Comparison of ENCODE assay signal across 1 cellular context in the genomic region with DNA sequence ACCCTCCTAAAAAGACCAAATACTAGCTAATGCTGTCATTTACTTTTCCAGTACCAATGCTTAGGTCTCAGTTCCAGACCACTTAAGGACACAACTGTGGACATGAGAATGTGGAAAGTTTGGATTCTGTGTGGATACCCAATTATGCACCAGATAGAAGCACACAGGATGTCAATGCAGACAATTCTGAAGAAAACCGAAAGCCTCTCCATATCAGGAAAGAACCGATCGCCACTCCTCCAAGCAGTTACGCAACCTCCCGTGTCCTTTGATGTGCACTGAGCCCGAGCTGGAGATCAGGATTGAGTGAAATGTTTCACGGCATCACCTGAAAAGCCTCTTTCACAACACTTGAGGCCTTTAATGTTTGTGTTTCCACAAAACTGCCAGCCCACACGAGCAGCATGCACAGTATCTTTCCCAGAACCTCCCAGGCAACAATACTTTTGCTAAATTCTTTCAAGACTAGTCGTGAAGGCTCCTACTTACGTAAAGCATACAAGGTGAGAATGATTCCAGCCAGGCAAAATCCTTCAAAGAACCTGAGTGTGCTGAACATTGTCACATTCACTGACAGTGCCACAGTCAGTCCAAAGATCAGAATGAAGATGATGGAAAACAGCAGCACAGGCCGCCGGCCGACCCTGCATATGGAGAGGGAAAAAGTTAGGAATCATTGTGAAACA.
TF ChIP-seq lines count a peak whose summit lies in the region.

No MANE protein-coding gene starts in this region.

TF ChIP-seq in HepG2, 621 proteins besides CTCF, POLR2A, EP300 and RAD21 (continued from another document and continues in another):
- TF ChIP-seq, protein P1, sequence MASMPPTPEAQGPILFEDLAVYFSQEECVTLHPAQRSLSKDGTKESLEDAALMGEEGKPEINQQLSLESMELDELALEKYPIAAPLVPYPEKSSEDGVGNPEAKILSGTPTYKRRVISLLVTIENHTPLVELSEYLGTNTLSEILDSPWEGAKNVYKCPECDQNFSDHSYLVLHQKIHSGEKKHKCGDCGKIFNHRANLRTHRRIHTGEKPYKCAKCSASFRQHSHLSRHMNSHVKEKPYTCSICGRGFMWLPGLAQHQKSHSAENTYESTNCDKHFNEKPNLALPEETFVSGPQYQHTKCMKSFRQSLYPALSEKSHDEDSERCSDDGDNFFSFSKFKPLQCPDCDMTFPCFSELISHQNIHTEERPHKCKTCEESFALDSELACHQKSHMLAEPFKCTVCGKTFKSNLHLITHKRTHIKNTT (CRISPR knock-in tag; IDR thresholded peaks at IDR 0.05): no peak
- TF ChIP-seq PPARG (CRISPR knock-in tag; conservative IDR thresholded peaks at IDR 0.05) (peak; percentile 92), ZNF138 (CRISPR knock-in tag; IDR thresholded peaks at IDR 0.05; ENCODE audit: low read depth) (0 out of 2 replicates have a peak, but pooled peaks have one; percentile 70), ZNF333 (CRISPR knock-in tag; IDR thresholded peaks at IDR 0.05; ENCODE audit: borderline replicate concordance) (no peak), RBM22 (optimal IDR thresholded peaks at IDR 0.05; ENCODE audit: low read length) (no peak), ELF1 (CRISPR knock-in tag; IDR thresholded peaks at IDR 0.05) (peak; percentile 67), MEF2D (CRISPR knock-in tag; IDR thresholded peaks at IDR 0.05) (peak; percentile 98), ZNF446 (CRISPR knock-in tag; IDR thresholded peaks at IDR 0.05) (no peak), ZNF17 (CRISPR knock-in tag; IDR thresholded peaks at IDR 0.05) (no peak), NAIF1 (CRISPR knock-in tag; IDR thresholded peaks at IDR 0.05; ENCODE audit: borderline replicate concordance) (peak; percentile 87), ONECUT2 (CRISPR knock-in tag; IDR thresholded peaks at IDR 0.05) (peak; percentile 86), SKI (IDR thresholded peaks at IDR 0.05; ENCODE audit: partially characterized antibody) (peak; percentile 60), AKAP8 (CRISPR knock-in tag; IDR thresholded peaks at IDR 0.05) (peak; percentile 90), CEBPB (IDR thresholded peaks at IDR 0.05; ENCODE audit: borderline replicate concordance, low read depth, low read length) (peak; percentile 100), NKX3-1 (CRISPR knock-in tag; IDR thresholded peaks at IDR 0.05) (peak; percentile 47; the same call in 1 of the 2 replicates), SP140L (CRISPR knock-in tag; IDR thresholded peaks at IDR 0.05; ENCODE audit: borderline replicate concordance) (peak; percentile 97)
- TF ChIP-seq, protein P2, sequence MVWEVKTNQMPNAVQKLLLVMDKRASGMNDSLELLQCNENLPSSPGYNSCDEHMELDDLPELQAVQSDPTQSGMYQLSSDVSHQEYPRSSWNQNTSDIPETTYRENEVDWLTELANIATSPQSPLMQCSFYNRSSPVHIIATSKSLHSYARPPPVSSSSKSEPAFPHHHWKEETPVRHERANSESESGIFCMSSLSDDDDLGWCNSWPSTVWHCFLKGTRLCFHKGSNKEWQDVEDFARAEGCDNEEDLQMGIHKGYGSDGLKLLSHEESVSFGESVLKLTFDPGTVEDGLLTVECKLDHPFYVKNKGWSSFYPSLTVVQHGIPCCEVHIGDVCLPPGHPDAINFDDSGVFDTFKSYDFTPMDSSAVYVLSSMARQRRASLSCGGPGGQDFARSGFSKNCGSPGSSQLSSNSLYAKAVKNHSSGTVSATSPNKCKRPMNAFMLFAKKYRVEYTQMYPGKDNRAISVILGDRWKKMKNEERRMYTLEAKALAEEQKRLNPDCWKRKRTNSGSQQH (CRISPR knock-in tag; IDR thresholded peaks at IDR 0.05; ENCODE audit: low read depth): no peak
- TF ChIP-seq, protein P3, sequence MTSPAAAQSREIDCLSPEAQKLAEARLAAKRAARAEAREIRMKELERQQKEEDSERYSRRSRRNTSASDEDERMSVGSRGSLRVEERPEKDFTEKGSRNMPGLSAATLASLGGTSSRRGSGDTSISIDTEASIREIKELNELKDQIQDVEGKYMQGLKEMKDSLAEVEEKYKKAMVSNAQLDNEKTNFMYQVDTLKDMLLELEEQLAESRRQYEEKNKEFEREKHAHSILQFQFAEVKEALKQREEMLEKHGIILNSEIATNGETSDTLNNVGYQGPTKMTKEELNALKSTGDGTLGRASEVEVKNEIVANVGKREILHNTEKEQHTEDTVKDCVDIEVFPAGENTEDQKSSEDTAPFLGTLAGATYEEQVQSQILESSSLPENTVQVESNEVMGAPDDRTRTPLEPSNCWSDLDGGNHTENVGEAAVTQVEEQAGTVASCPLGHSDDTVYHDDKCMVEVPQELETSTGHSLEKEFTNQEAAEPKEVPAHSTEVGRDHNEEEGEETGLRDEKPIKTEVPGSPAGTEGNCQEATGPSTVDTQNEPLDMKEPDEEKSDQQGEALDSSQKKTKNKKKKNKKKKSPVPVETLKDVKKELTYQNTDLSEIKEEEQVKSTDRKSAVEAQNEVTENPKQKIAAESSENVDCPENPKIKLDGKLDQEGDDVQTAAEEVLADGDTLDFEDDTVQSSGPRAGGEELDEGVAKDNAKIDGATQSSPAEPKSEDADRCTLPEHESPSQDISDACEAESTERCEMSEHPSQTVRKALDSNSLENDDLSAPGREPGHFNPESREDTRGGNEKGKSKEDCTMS (CRISPR knock-in tag; conservative IDR thresholded peaks at IDR 0.05): no peak
- TF ChIP-seq, protein P4, sequence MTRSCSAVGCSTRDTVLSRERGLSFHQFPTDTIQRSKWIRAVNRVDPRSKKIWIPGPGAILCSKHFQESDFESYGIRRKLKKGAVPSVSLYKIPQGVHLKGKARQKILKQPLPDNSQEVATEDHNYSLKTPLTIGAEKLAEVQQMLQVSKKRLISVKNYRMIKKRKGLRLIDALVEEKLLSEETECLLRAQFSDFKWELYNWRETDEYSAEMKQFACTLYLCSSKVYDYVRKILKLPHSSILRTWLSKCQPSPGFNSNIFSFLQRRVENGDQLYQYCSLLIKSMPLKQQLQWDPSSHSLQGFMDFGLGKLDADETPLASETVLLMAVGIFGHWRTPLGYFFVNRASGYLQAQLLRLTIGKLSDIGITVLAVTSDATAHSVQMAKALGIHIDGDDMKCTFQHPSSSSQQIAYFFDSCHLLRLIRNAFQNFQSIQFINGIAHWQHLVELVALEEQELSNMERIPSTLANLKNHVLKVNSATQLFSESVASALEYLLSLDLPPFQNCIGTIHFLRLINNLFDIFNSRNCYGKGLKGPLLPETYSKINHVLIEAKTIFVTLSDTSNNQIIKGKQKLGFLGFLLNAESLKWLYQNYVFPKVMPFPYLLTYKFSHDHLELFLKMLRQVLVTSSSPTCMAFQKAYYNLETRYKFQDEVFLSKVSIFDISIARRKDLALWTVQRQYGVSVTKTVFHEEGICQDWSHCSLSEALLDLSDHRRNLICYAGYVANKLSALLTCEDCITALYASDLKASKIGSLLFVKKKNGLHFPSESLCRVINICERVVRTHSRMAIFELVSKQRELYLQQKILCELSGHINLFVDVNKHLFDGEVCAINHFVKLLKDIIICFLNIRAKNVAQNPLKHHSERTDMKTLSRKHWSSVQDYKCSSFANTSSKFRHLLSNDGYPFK (CRISPR knock-in tag; IDR thresholded peaks at IDR 0.05; ENCODE audit: borderline replicate concordance): no peak
- TF ChIP-seq, protein P5, sequence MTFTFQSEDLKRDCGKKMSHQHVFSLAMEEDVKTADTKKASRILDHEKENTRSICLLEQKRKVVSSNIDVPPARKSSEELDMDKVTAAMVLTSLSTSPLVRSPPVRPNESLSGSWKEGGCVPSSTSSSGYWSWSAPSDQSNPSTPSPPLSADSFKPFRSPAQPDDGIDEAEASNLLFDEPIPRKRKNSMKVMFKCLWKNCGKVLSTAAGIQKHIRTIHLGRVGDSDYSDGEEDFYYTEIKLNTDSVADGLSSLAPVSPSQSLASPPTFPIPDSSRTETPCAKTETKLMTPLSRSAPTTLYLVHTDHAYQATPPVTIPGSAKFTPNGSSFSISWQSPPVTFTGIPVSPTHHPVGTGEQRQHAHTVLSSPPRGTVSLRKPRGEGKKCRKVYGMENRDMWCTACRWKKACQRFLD (CRISPR knock-in tag; IDR thresholded peaks at IDR 0.05; ENCODE audit: borderline replicate concordance): no peak
- TF ChIP-seq, protein P6, sequence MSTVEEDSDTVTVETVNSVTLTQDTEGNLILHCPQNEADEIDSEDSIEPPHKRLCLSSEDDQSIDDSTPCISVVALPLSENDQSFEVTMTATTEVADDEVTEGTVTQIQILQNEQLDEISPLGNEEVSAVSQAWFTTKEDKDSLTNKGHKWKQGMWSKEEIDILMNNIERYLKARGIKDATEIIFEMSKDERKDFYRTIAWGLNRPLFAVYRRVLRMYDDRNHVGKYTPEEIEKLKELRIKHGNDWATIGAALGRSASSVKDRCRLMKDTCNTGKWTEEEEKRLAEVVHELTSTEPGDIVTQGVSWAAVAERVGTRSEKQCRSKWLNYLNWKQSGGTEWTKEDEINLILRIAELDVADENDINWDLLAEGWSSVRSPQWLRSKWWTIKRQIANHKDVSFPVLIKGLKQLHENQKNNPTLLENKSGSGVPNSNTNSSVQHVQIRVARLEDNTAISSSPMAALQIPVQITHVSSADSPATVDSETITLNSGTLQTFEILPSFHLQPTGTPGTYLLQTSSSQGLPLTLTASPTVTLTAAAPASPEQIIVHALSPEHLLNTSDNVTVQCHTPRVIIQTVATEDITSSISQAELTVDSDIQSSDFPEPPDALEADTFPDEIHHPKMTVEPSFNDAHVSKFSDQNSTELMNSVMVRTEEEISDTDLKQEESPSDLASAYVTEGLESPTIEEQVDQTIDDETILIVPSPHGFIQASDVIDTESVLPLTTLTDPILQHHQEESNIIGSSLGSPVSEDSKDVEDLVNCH (CRISPR knock-in tag; IDR thresholded peaks at IDR 0.05): no peak
- TF ChIP-seq, protein P7, sequence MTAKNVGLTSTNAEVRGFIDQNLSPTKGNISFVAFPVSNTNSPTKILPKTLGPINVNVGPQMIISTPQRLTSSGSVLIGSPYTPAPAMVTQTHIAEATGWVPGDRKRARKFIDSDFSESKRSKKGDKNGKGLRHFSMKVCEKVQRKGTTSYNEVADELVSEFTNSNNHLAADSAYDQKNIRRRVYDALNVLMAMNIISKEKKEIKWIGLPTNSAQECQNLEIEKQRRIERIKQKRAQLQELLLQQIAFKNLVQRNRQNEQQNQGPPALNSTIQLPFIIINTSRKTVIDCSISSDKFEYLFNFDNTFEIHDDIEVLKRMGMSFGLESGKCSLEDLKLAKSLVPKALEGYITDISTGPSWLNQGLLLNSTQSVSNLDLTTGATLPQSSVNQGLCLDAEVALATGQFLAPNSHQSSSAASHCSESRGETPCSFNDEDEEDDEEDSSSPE (CRISPR knock-in tag; IDR thresholded peaks at IDR 0.05): peak; percentile 82
- TF ChIP-seq, protein P8, sequence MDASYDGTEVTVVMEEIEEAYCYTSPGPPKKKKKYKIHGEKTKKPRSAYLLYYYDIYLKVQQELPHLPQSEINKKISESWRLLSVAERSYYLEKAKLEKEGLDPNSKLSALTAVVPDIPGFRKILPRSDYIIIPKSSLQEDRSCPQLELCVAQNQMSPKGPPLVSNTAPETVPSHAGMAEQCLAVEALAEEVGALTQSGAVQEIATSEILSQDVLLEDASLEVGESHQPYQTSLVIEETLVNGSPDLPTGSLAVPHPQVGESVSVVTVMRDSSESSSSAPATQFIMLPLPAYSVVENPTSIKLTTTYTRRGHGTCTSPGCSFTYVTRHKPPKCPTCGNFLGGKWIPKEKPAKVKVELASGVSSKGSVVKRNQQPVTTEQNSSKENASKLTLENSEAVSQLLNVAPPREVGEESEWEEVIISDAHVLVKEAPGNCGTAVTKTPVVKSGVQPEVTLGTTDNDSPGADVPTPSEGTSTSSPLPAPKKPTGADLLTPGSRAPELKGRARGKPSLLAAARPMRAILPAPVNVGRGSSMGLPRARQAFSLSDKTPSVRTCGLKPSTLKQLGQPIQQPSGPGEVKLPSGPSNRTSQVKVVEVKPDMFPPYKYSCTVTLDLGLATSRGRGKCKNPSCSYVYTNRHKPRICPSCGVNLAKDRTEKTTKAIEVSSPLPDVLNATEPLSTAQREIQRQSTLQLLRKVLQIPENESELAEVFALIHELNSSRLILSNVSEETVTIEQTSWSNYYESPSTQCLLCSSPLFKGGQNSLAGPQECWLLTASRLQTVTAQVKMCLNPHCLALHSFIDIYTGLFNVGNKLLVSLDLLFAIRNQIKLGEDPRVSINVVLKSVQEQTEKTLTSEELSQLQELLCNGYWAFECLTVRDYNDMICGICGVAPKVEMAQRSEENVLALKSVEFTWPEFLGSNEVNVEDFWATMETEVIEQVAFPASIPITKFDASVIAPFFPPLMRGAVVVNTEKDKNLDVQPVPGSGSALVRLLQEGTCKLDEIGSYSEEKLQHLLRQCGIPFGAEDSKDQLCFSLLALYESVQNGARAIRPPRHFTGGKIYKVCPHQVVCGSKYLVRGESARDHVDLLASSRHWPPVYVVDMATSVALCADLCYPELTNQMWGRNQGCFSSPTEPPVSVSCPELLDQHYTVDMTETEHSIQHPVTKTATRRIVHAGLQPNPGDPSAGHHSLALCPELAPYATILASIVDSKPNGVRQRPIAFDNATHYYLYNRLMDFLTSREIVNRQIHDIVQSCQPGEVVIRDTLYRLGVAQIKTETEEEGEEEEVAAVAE (CRISPR knock-in tag; IDR thresholded peaks at IDR 0.05; ENCODE audit: borderline replicate concordance): peak; percentile 88
- TF ChIP-seq, protein P9, sequence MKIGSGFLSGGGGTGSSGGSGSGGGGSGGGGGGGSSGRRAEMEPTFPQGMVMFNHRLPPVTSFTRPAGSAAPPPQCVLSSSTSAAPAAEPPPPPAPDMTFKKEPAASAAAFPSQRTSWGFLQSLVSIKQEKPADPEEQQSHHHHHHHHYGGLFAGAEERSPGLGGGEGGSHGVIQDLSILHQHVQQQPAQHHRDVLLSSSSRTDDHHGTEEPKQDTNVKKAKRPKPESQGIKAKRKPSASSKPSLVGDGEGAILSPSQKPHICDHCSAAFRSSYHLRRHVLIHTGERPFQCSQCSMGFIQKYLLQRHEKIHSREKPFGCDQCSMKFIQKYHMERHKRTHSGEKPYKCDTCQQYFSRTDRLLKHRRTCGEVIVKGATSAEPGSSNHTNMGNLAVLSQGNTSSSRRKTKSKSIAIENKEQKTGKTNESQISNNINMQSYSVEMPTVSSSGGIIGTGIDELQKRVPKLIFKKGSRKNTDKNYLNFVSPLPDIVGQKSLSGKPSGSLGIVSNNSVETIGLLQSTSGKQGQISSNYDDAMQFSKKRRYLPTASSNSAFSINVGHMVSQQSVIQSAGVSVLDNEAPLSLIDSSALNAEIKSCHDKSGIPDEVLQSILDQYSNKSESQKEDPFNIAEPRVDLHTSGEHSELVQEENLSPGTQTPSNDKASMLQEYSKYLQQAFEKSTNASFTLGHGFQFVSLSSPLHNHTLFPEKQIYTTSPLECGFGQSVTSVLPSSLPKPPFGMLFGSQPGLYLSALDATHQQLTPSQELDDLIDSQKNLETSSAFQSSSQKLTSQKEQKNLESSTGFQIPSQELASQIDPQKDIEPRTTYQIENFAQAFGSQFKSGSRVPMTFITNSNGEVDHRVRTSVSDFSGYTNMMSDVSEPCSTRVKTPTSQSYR (CRISPR knock-in tag; IDR thresholded peaks at IDR 0.05; ENCODE audit: borderline replicate concordance): peak; percentile 80; the same call in 1 of the 2 replicates
- TF ChIP-seq, protein P10, sequence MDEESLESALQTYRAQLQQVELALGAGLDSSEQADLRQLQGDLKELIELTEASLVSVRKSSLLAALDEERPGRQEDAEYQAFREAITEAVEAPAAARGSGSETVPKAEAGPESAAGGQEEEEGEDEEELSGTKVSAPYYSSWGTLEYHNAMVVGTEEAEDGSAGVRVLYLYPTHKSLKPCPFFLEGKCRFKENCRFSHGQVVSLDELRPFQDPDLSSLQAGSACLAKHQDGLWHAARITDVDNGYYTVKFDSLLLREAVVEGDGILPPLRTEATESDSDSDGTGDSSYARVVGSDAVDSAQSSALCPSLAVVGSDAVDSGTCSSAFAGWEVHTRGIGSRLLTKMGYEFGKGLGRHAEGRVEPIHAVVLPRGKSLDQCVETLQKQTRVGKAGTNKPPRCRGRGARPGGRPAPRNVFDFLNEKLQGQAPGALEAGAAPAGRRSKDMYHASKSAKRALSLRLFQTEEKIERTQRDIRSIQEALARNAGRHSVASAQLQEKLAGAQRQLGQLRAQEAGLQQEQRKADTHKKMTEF (CRISPR knock-in tag; IDR thresholded peaks at IDR 0.05): peak; percentile 99
- TF ChIP-seq, protein P11, sequence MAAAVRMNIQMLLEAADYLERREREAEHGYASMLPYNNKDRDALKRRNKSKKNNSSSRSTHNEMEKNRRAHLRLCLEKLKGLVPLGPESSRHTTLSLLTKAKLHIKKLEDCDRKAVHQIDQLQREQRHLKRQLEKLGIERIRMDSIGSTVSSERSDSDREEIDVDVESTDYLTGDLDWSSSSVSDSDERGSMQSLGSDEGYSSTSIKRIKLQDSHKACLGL (CRISPR knock-in tag; IDR thresholded peaks at IDR 0.05): no peak
